2 cellular contexts compared by ENCODE assay signal in the genomic region with DNA sequence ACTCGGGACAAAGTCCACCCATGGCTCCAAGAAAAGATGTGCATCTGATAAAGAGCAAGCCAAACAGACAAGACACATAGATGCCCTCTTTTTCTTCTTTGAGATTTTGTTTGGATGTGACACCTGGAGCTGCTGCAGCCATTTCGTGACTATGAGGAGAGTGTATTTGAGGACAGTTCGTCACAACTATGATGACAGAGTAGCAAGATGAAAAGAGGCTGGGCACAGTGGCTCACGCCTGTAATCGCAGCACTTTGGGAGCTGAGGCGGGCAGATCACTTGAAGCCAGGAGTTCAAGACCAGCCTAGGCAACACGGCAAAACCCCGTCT.
TF ChIP-seq lines count a peak whose summit lies in the region.

No MANE protein-coding gene starts in this region.

TF ChIP-seq in IMR-90, 13 proteins besides CTCF, POLR2A, EP300 and RAD21:
- TF ChIP-seq SMC3 (IDR thresholded peaks at IDR 0.05; ENCODE audit: low read depth, low read length) (no peak), RCOR1 (IDR thresholded peaks at IDR 0.05; ENCODE audit: insufficient replicate concordance, low read length) (no peak), MAZ (IDR thresholded peaks at IDR 0.05; ENCODE audit: borderline replicate concordance, low read depth, low read length) (no peak), RFX5 (IDR thresholded peaks at IDR 0.05; ENCODE audit: low read depth, low read length) (no peak), CEBPB (IDR thresholded peaks at IDR 0.05; ENCODE audit: low read depth, low read length) (no peak), NFE2L2 (IDR thresholded peaks at IDR 0.05; ENCODE audit: low read depth, low read length) (no peak), FOS (IDR thresholded peaks at IDR 0.05; ENCODE audit: low read depth, low read length) (no peak), BHLHE40 (IDR thresholded peaks at IDR 0.05; ENCODE audit: low read depth, low read length) (no peak), MXI1 (IDR thresholded peaks at IDR 0.05; ENCODE audit: borderline replicate concordance, low read depth, low read length) (no peak), MAFK (IDR thresholded peaks at IDR 0.05; ENCODE audit: low read depth, low read length) (no peak), CHD1 (IDR thresholded peaks at IDR 0.05; ENCODE audit: low read depth, low read length) (no peak)
- TF ChIP-seq, protein P1, sequence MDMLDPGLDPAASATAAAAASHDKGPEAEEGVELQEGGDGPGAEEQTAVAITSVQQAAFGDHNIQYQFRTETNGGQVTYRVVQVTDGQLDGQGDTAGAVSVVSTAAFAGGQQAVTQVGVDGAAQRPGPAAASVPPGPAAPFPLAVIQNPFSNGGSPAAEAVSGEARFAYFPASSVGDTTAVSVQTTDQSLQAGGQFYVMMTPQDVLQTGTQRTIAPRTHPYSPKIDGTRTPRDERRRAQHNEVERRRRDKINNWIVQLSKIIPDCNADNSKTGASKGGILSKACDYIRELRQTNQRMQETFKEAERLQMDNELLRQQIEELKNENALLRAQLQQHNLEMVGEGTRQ (IDR thresholded peaks at IDR 0.05; ENCODE audit: low read depth, low read length) = no peak
- TF ChIP-seq, protein P2, sequence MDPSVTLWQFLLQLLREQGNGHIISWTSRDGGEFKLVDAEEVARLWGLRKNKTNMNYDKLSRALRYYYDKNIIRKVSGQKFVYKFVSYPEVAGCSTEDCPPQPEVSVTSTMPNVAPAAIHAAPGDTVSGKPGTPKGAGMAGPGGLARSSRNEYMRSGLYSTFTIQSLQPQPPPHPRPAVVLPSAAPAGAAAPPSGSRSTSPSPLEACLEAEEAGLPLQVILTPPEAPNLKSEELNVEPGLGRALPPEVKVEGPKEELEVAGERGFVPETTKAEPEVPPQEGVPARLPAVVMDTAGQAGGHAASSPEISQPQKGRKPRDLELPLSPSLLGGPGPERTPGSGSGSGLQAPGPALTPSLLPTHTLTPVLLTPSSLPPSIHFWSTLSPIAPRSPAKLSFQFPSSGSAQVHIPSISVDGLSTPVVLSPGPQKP (IDR thresholded peaks at IDR 0.05; ENCODE audit: borderline replicate concordance, low read depth, low read length) = no peak

TF ChIP-seq in endothelial cell of umbilical vein, 7 proteins besides CTCF, POLR2A, EP300 and RAD21:
- TF ChIP-seq MYC (IDR thresholded peaks at IDR 0.05; ENCODE audit: low read depth, low read length) (no peak), GATA2 (IDR thresholded peaks at IDR 0.05; ENCODE audit: insufficient read depth, insufficient read length, low read depth, low read length) (no peak), POLR2AphosphoS5 (IDR thresholded peaks at IDR 0.05; ENCODE audit: insufficient read depth, low read depth, low read length) (no peak)
